4 cellular contexts compared by ENCODE assay signal in genomic region chr17:21404956-21405731, GRCh38. TPM values are rescaled to one million over a fixed set of nuclear protein-coding genes. Genes with fewer than 3 reads are reported as not detected.
"Had no signal": no experiment of that assay in that cellular context is flagged by ENCODE, and none has a peak within 500 bp of the region (broad histone marks: within the 10 kb centered on the region; RNA-seq: fewer than 3 reads in every experiment).

No MANE protein-coding gene starts in this region.

RNA-seq across cellular contexts. Expression of gene KCNJ12, which starts 29.0 kb away (rescaled TPM):
- total RNA-seq: activated CD8-positive, alpha-beta memory T cell treated with anti-CD3 and anti-CD28 coated beads for 36 hours; activated T-helper 2 cell treated with anti-CD3 and anti-CD28 coated beads, Interferon-gamma antibody, Interleukin-2, Interleukin-4, amounts not matched to agents 10 μg/mL and 5 μg/mL and 100 μg/mL, durations not matched to agents 14 hours and 24 hours and 36 hours; SJSA1 had no signal
- polyA plus RNA-seq: immature natural killer cell had no signal
